In the genomic region with DNA sequence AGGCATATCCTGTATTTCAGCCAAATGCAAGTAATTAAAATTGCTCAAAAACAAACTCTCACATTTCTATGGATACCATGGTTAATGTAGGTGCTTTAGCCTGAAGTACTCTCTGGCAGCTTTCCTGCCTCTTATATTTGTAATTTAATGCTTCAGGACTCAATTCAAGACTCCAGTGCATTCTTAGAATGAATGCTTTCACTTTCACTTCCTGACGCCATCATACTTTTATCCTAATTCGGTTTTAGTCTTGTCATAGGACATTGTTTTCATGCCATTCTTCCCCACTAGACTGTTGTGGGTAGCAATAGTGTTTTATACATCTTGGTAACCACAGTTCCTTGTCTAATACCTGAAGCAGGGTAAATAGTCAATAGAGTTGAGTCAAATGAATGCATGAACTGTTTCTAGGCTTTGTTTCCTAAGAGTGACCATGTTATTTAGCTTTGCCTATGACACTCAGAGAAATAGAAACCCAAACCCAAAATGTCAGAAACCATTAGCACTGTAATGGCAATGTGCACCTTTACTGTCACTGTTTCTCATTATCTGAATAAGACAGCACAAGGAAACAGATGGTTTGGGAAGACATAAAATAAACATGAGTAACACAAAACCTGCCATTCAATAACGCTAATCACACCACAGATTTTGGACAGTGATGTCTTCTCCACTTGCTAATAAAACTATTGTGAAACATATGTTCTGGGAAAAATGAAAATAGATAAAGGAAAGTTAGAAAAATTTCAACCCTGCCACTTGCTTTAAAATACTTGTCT, we compare ENCODE assay signal across 1 cellular context.
TF ChIP-seq lines count a peak whose summit lies in the region.

No MANE protein-coding gene starts in this region.

TF ChIP-seq in GM12878, 131 proteins besides CTCF, POLR2A, EP300 and RAD21 (continued from another document):
- TF ChIP-seq, protein P1, sequence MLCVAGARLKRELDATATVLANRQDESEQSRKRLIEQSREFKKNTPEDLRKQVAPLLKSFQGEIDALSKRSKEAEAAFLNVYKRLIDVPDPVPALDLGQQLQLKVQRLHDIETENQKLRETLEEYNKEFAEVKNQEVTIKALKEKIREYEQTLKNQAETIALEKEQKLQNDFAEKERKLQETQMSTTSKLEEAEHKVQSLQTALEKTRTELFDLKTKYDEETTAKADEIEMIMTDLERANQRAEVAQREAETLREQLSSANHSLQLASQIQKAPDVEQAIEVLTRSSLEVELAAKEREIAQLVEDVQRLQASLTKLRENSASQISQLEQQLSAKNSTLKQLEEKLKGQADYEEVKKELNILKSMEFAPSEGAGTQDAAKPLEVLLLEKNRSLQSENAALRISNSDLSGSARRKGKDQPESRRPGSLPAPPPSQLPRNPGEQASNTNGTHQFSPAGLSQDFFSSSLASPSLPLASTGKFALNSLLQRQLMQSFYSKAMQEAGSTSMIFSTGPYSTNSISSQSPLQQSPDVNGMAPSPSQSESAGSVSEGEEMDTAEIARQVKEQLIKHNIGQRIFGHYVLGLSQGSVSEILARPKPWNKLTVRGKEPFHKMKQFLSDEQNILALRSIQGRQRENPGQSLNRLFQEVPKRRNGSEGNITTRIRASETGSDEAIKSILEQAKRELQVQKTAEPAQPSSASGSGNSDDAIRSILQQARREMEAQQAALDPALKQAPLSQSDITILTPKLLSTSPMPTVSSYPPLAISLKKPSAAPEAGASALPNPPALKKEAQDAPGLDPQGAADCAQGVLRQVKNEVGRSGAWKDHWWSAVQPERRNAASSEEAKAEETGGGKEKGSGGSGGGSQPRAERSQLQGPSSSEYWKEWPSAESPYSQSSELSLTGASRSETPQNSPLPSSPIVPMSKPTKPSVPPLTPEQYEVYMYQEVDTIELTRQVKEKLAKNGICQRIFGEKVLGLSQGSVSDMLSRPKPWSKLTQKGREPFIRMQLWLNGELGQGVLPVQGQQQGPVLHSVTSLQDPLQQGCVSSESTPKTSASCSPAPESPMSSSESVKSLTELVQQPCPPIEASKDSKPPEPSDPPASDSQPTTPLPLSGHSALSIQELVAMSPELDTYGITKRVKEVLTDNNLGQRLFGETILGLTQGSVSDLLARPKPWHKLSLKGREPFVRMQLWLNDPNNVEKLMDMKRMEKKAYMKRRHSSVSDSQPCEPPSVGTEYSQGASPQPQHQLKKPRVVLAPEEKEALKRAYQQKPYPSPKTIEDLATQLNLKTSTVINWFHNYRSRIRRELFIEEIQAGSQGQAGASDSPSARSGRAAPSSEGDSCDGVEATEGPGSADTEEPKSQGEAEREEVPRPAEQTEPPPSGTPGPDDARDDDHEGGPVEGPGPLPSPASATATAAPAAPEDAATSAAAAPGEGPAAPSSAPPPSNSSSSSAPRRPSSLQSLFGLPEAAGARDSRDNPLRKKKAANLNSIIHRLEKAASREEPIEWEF (IDR thresholded peaks at IDR 0.05; ENCODE audit: insufficient replicate concordance, low read depth, low read length) = no peak
- TF ChIP-seq SPI1 (IDR thresholded peaks at IDR 0.05; ENCODE audit: borderline replicate concordance, insufficient read depth, low read depth, low read length) (0 out of 2 replicates have a peak, but pooled peaks have one; percentile 28), GABPA (IDR thresholded peaks at IDR 0.05; ENCODE audit: low read depth) (no peak)
